In genomic region chr17:30824002-30824355, GRCh38 we compare ENCODE assay signal across 8 cellular contexts. TPM values are rescaled to one million over a fixed set of nuclear protein-coding genes. Genes with fewer than 3 reads are reported as not detected.
DNase-seq lines count a peak whose midpoint lies in the region; TF ChIP-seq lines count a peak whose summit lies in the region.

No MANE protein-coding gene starts in this region.

- H3K4me1 ChIP-seq in cardiac muscle cell (ENCODE audit: low read depth) (peaks cover 19% of the 10 kb centered on the region), rectal smooth muscle tissue (ENCODE audit: control insufficient read depth, insufficient read depth, low read length) (peaks cover 4% of the 10 kb centered on the region)

- DNase-seq in NK-92 treated with Interleukin-12 subunit alpha and Interleukin-12 subunit beta, amount 100 ng/mL, for 24 hours (lab: John Stamatoyannopoulos, UW): peak; percentile 41
- DNase-seq in NK-92 (lab: John Stamatoyannopoulos, UW; ENCODE audit: unreplicated experiment): no peak
- peak; percentile 29 to 54 for DNase-seq in Kasumi-1 (lab: John Stamatoyannopoulos, UW)
- DNase-seq in activated T-helper 2 cell treated with anti-CD3 and anti-CD28 coated beads, Interferon-gamma antibody, Interleukin-2, Interleukin-4, amounts not matched to agents 10 μg/mL and 5 μg/mL and 100 μg/mL, durations not matched to agents 14 hours and 24 hours and 36 hours (ENCODE audit: low spot score): no peak
- DNase-seq in cardiac muscle cell (ENCODE audit: low read depth in 1 of 2, low spot score in 1 of 2): no peak
- no peak for DNase-seq in hippocampal formation (lab: John Stamatoyannopoulos, UW)
- DNase-seq in NCI-H2029 treated with DMSO at 0.1 percent for 48 hours (lab: John Stamatoyannopoulos, UW): no peak

- H3K27me3 ChIP-seq in cardiac muscle cell (no peaks in the 10 kb centered on the region), rectal smooth muscle tissue (ENCODE audit: control insufficient read depth, insufficient read depth, low read length) (no peaks in the 10 kb centered on the region)

- H3K27me3 Mint-ChIP-seq in activated T-helper 2 cell treated with anti-CD3 and anti-CD28 coated beads, Interferon-gamma antibody, Interleukin-2, Interleukin-4, amounts not matched to agents 10 μg/mL and 5 μg/mL and 100 μg/mL, durations not matched to agents 14 hours and 24 hours and 36 hours (ENCODE audit: low read depth): no peaks in the 10 kb centered on the region

- no peak for TF ChIP-seq CTCF in cardiac muscle cell (IDR thresholded peaks at IDR 0.05; ENCODE audit: low read depth, low read length)

- H3K9me3 Mint-ChIP-seq in activated T-helper 2 cell treated with anti-CD3 and anti-CD28 coated beads, Interferon-gamma antibody, Interleukin-2, Interleukin-4, amounts not matched to agents 10 μg/mL and 5 μg/mL and 100 μg/mL, durations not matched to agents 14 hours and 24 hours and 36 hours: no peaks in the 10 kb centered on the region

- peak overlapping the region; percentile 78 for H3K27ac Mint-ChIP-seq in activated T-helper 2 cell treated with anti-CD3 and anti-CD28 coated beads, Interferon-gamma antibody, Interleukin-2, Interleukin-4, amounts not matched to agents 10 μg/mL and 5 μg/mL and 100 μg/mL, durations not matched to agents 14 hours and 24 hours and 36 hours

- H3K36me3 Mint-ChIP-seq in activated T-helper 2 cell treated with anti-CD3 and anti-CD28 coated beads, Interferon-gamma antibody, Interleukin-2, Interleukin-4, amounts not matched to agents 10 μg/mL and 5 μg/mL and 100 μg/mL, durations not matched to agents 14 hours and 24 hours and 36 hours (ENCODE audit: low read depth): peaks cover 16% of the 10 kb centered on the region

- peaks cover 40% of the 10 kb centered on the region for H3K4me1 Mint-ChIP-seq in activated T-helper 2 cell treated with anti-CD3 and anti-CD28 coated beads, Interferon-gamma antibody, Interleukin-2, Interleukin-4, amounts not matched to agents 10 μg/mL and 5 μg/mL and 100 μg/mL, durations not matched to agents 14 hours and 24 hours and 36 hours (ENCODE audit: low read depth)

- H3K4me3 ChIP-seq in cardiac muscle cell (peak overlapping the region; percentile 70), rectal smooth muscle tissue (ENCODE audit: low read length) (peak overlapping the region; percentile 69)

- peak overlapping the region; percentile 92 for H3K4me3 Mint-ChIP-seq in activated T-helper 2 cell treated with anti-CD3 and anti-CD28 coated beads, Interferon-gamma antibody, Interleukin-2, Interleukin-4, amounts not matched to agents 10 μg/mL and 5 μg/mL and 100 μg/mL, durations not matched to agents 14 hours and 24 hours and 36 hours (ENCODE audit: low read depth)

- H3K36me3 ChIP-seq in cardiac muscle cell: no peaks in the 10 kb centered on the region
- no peaks in the 10 kb centered on the region for H3K36me3 ChIP-seq in rectal smooth muscle tissue (ENCODE audit: control insufficient read depth, insufficient read depth, low read length)

- intact Hi-C loops in activated T-helper 2 cell treated with anti-CD3 and anti-CD28 coated beads, Interferon-gamma antibody, Interleukin-2, Interleukin-4, amounts not matched to agents 10 μg/mL and 5 μg/mL and 100 μg/mL, durations not matched to agents 14 hours and 24 hours and 36 hours (cut with micrococcal nuclease): loop anchor here (1.0 to 10.0 kb wide), 4 partner anchors 15 to 488 kb away; partner anchors contain the start of genes EVI2B and GOSR1

- H3K27ac ChIP-seq in cardiac muscle cell (peak overlapping the region; percentile 83), rectal smooth muscle tissue (ENCODE audit: low read depth, low read length) (peak overlapping the region; percentile 41)

- H3K9ac ChIP-seq in rectal smooth muscle tissue (ENCODE audit: low read length): peak overlapping the region; percentile 20

- H3K9me3 ChIP-seq in cardiac muscle cell (ENCODE audit: low read depth): no peaks in the 10 kb centered on the region

RNA-seq across cellular contexts. Expression of gene CRLF3, which starts 0.5 kb away (rescaled TPM):
- 42.0 and 46.5 TPM in 2 replicates for total RNA-seq in activated T-helper 2 cell treated with anti-CD3 and anti-CD28 coated beads, Interferon-gamma antibody, Interleukin-2, Interleukin-4, amounts not matched to agents 10 μg/mL and 5 μg/mL and 100 μg/mL, durations not matched to agents 14 hours and 24 hours and 36 hours
- 11.1 and 11.9 TPM in 2 replicates for total RNA-seq in cardiac muscle cell
- 19.9 and 24.1 TPM in 2 replicates for polyA plus RNA-seq in cardiac muscle cell

RNA-seq across cellular contexts. Expression of gene ATAD5, which starts 7.8 kb away (rescaled TPM):
- 24.6 and 26.8 TPM in 2 replicates for total RNA-seq in activated T-helper 2 cell treated with anti-CD3 and anti-CD28 coated beads, Interferon-gamma antibody, Interleukin-2, Interleukin-4, amounts not matched to agents 10 μg/mL and 5 μg/mL and 100 μg/mL, durations not matched to agents 14 hours and 24 hours and 36 hours
- 3.2 and 6.3 TPM in 2 replicates for total RNA-seq in cardiac muscle cell
- polyA plus RNA-seq in cardiac muscle cell: 4.1 and 6.4 TPM in 2 replicates

Comparison
In these comparisons a context has a peak if more than half of its experiments do, and no peak if none do; other contexts are left out.
1. DNase-seq: peak in NK-92 treated with Interleukin-12 subunit alpha and Interleukin-12 subunit beta, amount 100 ng/mL, for 24 hours (single experiment) and Kasumi-1 (2 of 2); none in NK-92 (single experiment), activated T-helper 2 cell treated with anti-CD3 and anti-CD28 coated beads, Interferon-gamma antibody, Interleukin-2, Interleukin-4, amounts not matched to agents 10 μg/mL and 5 μg/mL and 100 μg/mL, durations not matched to agents 14 hours and 24 hours and 36 hours (single experiment), cardiac muscle cell (0 of 2), hippocampal formation (0 of 2) and NCI-H2029 treated with DMSO at 0.1 percent for 48 hours (single experiment).